In the genomic region with DNA sequence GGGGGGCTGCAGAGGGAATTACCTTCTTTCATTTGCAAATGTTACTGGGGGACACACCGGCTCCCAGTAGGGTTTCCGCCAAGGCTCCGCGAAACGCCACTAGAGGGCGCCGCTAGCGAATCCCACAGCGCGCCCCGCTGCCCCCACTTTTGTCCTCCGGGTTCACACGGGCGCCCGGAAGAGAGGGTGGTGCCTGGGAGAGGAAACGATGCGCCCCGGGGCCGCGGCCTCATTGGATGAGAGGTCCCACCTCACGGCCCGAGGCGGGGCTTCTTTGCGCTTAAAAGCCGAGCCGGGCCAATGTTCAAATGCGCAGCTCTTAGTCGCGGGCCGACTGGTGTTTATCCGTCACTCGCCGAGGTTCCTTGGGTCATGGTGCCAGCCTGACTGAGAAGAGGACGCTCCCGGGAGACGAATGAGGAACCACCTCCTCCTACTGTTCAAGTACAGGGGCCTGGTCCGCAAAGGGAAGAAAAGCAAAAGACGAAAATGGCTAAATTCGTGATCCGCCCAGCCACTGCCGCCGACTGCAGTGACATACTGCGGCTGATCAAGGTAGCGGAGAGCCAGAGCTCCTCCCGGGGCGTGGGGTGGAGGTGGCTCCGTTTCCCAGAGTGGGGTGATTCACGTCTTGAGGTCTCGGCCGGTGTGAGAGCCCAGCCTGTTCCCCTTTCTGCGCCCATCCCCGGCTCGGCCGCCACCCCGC, we compare ENCODE assay signal across 8 cellular contexts. TPM values are rescaled to one million over a fixed set of nuclear protein-coding genes. Genes with fewer than 3 reads are reported as not detected.
A peak's percentile ranks its signal among the peaks of the same experiment; 100 is the strongest.
DNase-seq lines count a peak whose midpoint lies in the region; ATAC-seq, FAIRE-seq and TF ChIP-seq lines count a peak whose summit lies in the region.

A gene (plus strand): TSS at position 311 of the 706 bp plus-strand sequence. CDS start 179 bp downstream, at position 490.

- H3K27me3 ChIP-seq in adipocyte (replicated peaks; ENCODE audit: control insufficient read depth, insufficient read depth, low read length) (no peaks in the 10 kb centered on the region), cardiac muscle cell (no peaks in the 10 kb centered on the region)

- H3K36me3 Mint-ChIP-seq in type B pancreatic cell = peaks cover 28% of the 10 kb centered on the region

- no peaks in the 10 kb centered on the region for H3K9me3 Mint-ChIP-seq in type B pancreatic cell

- peak within 1 kb of the TSS; percentile 87 for H3K27ac Mint-ChIP-seq in type B pancreatic cell

- H3K9me3 ChIP-seq in adipocyte (ENCODE audit: control insufficient read depth, low read length) (no peaks in the 10 kb centered on the region), cardiac muscle cell (ENCODE audit: low read depth) (no peaks in the 10 kb centered on the region)

- peak; percentile 99 for TF ChIP-seq POLR2A in GM12891 (IDR thresholded peaks at IDR 0.05; ENCODE audit: low read depth, low read length)

- DNase-seq in GM12891 (ENCODE audit: insufficient read length, low spot score) (peak; percentile 54), NCI-H1436 (lab: John Stamatoyannopoulos, UW) (peak; percentile 89), T follicular helper cell (ENCODE audit: low read depth) (peak; percentile 89), adipocyte (ENCODE audit: low read depth) (peak; percentile 97), cardiac muscle cell (ENCODE audit: low read depth in 1 of 2, low spot score in 1 of 2) (peak; percentile 96 to 100), pons (ENCODE audit: low spot score) (peak; percentile 94), type B pancreatic cell (ENCODE audit: extremely low spot score, unreplicated experiment) (peak; percentile 99)

- peak; percentile 87 for ATAC-seq in HG02840 (IDR thresholded peaks at IDR 0.05; ENCODE audit: low FRiP score, unreplicated experiment)

- TF ChIP-seq CTCF in cardiac muscle cell (IDR thresholded peaks at IDR 0.05; ENCODE audit: low read depth, low read length) (peak; percentile 71), type B pancreatic cell (conservative IDR thresholded peaks at IDR 0.05) (peak; percentile 98)

- H3K27me3 Mint-ChIP-seq in type B pancreatic cell = no peaks in the 10 kb centered on the region

- H3K4me1 Mint-ChIP-seq in type B pancreatic cell (ENCODE audit: unreplicated experiment) = peaks cover 19% of the 10 kb centered on the region

- H3K4me1 ChIP-seq in adipocyte (ENCODE audit: control insufficient read depth, insufficient read depth, low read length) (peaks cover 21% of the 10 kb centered on the region), cardiac muscle cell (ENCODE audit: low read depth) (peaks cover 21% of the 10 kb centered on the region)

- H3K9ac ChIP-seq in adipocyte (ENCODE audit: low read length) = peak within 1 kb of the TSS; percentile 95

- H3K4me3 ChIP-seq in adipocyte (ENCODE audit: low read length) (peak within 1 kb of the TSS; percentile 89), cardiac muscle cell (peak within 1 kb of the TSS; percentile 95)

- H3K4me3 Mint-ChIP-seq in type B pancreatic cell = peak within 1 kb of the TSS; percentile 98

- peak within 1 kb of the TSS; percentile 86 for H3K27ac ChIP-seq in cardiac muscle cell

- FAIRE-seq in GM12891 (lab: Jason Lieb, UNC) = peak; percentile 82

- H3K36me3 ChIP-seq in adipocyte (ENCODE audit: control insufficient read depth, insufficient read depth, low read length, severe bottlenecking) = peaks cover 14% of the 10 kb centered on the region
- H3K36me3 ChIP-seq in cardiac muscle cell = no peaks in the 10 kb centered on the region

TF ChIP-seq in GM12891, 5 proteins besides CTCF, POLR2A, EP300 and RAD21:
- TF ChIP-seq POLR2AphosphoS5 (IDR thresholded peaks at IDR 0.05; ENCODE audit: low read depth, low read length) (peak; percentile 99), SPI1 (IDR thresholded peaks at IDR 0.05; ENCODE audit: low read depth, low read length) (no peak), PAX5 (IDR thresholded peaks at IDR 0.05; ENCODE audit: insufficient read depth, low read length, severe bottlenecking) (no peak), TAF1 (IDR thresholded peaks at IDR 0.05; ENCODE audit: low read depth, low read length) (peak; percentile 92), POU2F2 (IDR thresholded peaks at IDR 0.05; ENCODE audit: low read depth, low read length) (peak; percentile 94)
TF ChIP-seq in GM12891: peak in this region for 3.

RNA-seq across cellular contexts. Expression of the gene that starts here (rescaled TPM):
- 156 TPM for polyA plus RNA-seq in GM12891 (2012; ENCODE audit: low read depth, missing spikeins)
- total RNA-seq in cardiac muscle cell (89.8 and 238 TPM in 2 replicates), type B pancreatic cell (ENCODE audit: low replicate concordance) (440 and 517 TPM in 2 replicates)
- polyA plus RNA-seq in cardiac muscle cell = 127 and 290 TPM in 2 replicates

Comparison
In these comparisons a context has a peak if more than half of its experiments do, and no peak if none do; other contexts are left out.
1. Peak in every context shown above with its lines: DNase-seq, ATAC-seq, H3K4me3 ChIP-seq and H3K27ac ChIP-seq.